In the genomic region with DNA sequence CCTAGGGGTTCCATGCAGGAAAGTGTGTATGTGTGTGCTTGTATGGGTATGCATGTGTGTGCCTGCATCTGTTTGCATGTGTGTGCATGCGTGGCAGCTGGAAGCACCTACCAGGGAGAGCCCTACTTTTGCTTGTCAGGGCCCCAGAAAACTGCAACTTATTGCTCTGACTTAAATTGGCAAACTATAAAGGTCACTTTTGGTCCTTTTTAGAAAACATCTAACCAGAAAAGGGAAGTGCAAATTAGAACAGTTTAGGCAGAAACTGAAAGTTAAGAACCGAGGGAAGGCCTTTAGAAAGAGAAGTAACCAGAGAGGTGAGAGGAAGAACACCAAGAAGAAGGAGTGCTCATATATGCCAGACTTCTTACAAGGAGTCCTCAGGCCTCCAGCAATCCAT, we compare ENCODE assay signal across 9 cellular contexts. TPM values are rescaled to one million over a fixed set of nuclear protein-coding genes. Genes with fewer than 3 reads are reported as not detected.
A peak's percentile ranks its signal among the peaks of the same experiment; 100 is the strongest.
DNase-seq lines count a peak whose midpoint lies in the region; ATAC-seq, FAIRE-seq and TF ChIP-seq lines count a peak whose summit lies in the region.
"Had no signal": no experiment of that assay in that cellular context is flagged by ENCODE, and none has a peak within 500 bp of the region (broad histone marks: within the 10 kb centered on the region; RNA-seq: fewer than 3 reads in every experiment).

No MANE protein-coding gene starts in this region.

- H3K9me3 Mint-ChIP-seq in IgD-negative memory B cell = peaks cover 0 to 1% (median 0%) of the 10 kb centered on the region in 3 donors

- H3K4me3 Mint-ChIP-seq in IgD-negative memory B cell = peak overlapping the region in 2 of 4 donors; percentile 77 to 85
- H3K4me3 Mint-ChIP-seq: immature natural killer cell had no signal

- peak overlapping the region; percentile 6 to 92 (median 75) for H3K27ac Mint-ChIP-seq in IgD-negative memory B cell
- H3K27ac Mint-ChIP-seq: immature natural killer cell had no signal

- no peaks in the 10 kb centered on the region for H3K36me3 Mint-ChIP-seq in IgD-negative memory B cell
- H3K36me3 Mint-ChIP-seq: immature natural killer cell had no signal

- TF ChIP-seq CTCF in mucosa of descending colon (IDR thresholded peaks at IDR 0.05) (no peak), kidney (IDR thresholded peaks at IDR 0.05; ENCODE audit: borderline replicate concordance, extremely low read depth, insufficient read depth) (no peak), uterus (IDR thresholded peaks at IDR 0.05) (no peak)

- no peaks in the 10 kb centered on the region for H3K9me3 ChIP-seq in mucosa of descending colon
- H3K9me3 ChIP-seq in kidney (ENCODE audit: control insufficient read depth in 1 of 2, low read length in 2 of 2) = no peaks in the 10 kb centered on the region
- H3K9me3 ChIP-seq in uterus = no peaks in the 10 kb centered on the region

- no peak overlapping the region for H3K4me3 ChIP-seq in mucosa of descending colon
- no peak overlapping the region for H3K4me3 ChIP-seq in kidney (ENCODE audit: low read length in 2 of 2)
- H3K4me3 ChIP-seq in uterus = no peak overlapping the region

- H3K27me3 Mint-ChIP-seq in IgD-negative memory B cell = no peaks in the 10 kb centered on the region

- no peak for TF ChIP-seq POLR2A in uterus (IDR thresholded peaks at IDR 0.05)

- FAIRE-seq in kidney (lab: Jason Lieb, UNC) = no peak

- H3K27ac ChIP-seq in kidney (ENCODE audit: low read depth in 2 of 2, low read length in 2 of 2) = no peak overlapping the region
- H3K27ac ChIP-seq in uterus = no peak overlapping the region

- H3K36me3 ChIP-seq in mucosa of descending colon (ENCODE audit: low read depth) = no peaks in the 10 kb centered on the region
- H3K36me3 ChIP-seq in kidney (ENCODE audit: control insufficient read depth in 1 of 2, insufficient read depth in 2 of 2, low read length in 2 of 2) = no peaks in the 10 kb centered on the region
- H3K36me3 ChIP-seq in uterus = no peaks in the 10 kb centered on the region

- peak; percentile 91 for ATAC-seq in GM18907 (IDR thresholded peaks at IDR 0.05; ENCODE audit: unreplicated experiment)
- peak; percentile 88 for ATAC-seq in HG02610 (IDR thresholded peaks at IDR 0.05; ENCODE audit: unreplicated experiment)
- ATAC-seq in mucosa of descending colon = peak; percentile 51

- DNase-seq in mucosa of descending colon (no peak), kidney (no peak), uterus (no peak), anterior cingulate cortex (lab: John Stamatoyannopoulos, UW) (no peak), amygdala (lab: John Stamatoyannopoulos, UW) (no peak)
- DNase-seq: immature natural killer cell had no signal

- no peaks in the 10 kb centered on the region for H3K4me1 ChIP-seq in mucosa of descending colon (ENCODE audit: low read depth)
- no peaks in the 10 kb centered on the region for H3K4me1 ChIP-seq in kidney (ENCODE audit: control insufficient read depth in 1 of 2, insufficient read depth in 1 of 2, low read depth in 1 of 2, low read length in 2 of 2)
- no peaks in the 10 kb centered on the region for H3K4me1 ChIP-seq in uterus

- no peak overlapping the region for H3K9ac ChIP-seq in kidney (ENCODE audit: low read length in 2 of 2)

- H3K4me1 Mint-ChIP-seq in IgD-negative memory B cell = peaks cover 24 to 39% (median 31%) of the 10 kb centered on the region in 3 donors

- intact Hi-C loops in mucosa of descending colon (cut with DNase I, micrococcal nuclease) (no loop called here), kidney (cut with DNase I) (no loop called here), uterus (cut with DNase I; ENCODE audit: low total_unique reads) (no loop called here)

- H3K27me3 ChIP-seq in uterus = no peaks in the 10 kb centered on the region

RNA-seq across cellular contexts. Expression of a gene that starts 32.5 kb away (rescaled TPM):
- not detected for polyA plus RNA-seq in IgD-negative memory B cell
- total RNA-seq in mucosa of descending colon = under 1 TPM in 2 of 3 donors, not detected in 1; 0.13 to 0.17 TPM
- 0.28 TPM for total RNA-seq in kidney
- polyA plus RNA-seq in kidney (ENCODE audit: insufficient read depth, low read depth, low replicate concordance) = 0.75 TPM
- total RNA-seq in uterus = not detected
- polyA plus RNA-seq: immature natural killer cell had no signal
